8 cellular contexts compared by ENCODE assay signal in the genomic region with DNA sequence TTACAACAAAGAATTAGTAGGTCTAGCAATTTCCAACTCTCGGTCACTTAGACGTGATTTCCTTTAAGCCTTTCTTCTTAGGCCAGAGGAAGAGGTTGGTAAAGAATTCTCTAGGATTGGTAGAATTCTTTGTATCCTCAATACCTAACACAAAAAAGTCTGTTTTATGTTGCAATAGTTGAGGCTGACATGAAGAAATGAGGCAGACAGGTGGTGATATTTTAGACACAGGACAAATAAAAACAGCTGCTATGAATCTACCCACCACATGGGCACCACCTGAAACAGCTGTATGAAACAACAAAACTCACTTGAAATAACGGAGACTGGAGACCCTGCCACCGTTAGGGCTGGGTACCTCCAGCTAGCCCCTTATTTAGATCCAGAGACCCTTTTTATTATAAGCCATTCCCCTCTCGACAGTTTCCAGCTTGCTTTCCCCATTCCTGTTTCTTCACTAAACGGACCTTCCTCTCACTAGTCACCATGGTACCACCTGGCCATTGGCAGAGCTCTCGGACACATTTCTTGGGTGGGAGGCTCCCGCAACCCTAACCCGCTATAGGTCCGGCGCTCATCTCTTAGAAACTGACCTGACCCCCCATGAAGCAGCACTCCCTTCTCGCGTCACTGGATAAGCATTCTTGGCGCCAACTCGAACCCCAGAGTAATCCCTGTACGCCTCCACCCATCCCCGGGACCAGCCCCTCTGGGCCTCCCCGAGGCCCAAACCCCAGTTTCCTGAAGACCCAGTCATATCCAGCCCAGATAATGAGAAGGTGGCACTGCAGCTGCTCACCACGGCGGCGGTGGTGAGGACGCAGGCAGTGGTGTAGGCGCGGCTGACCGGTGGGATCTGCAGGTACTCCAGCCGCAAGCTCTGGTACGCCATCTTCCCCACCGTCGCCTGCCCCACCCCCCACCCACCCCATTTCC. TPM values are rescaled to one million over a fixed set of nuclear protein-coding genes. Genes with fewer than 3 reads are reported as not detected.
A peak's percentile ranks its signal among the peaks of the same experiment; 100 is the strongest.
DNase-seq lines count a peak whose midpoint lies in the region; ATAC-seq and TF ChIP-seq lines count a peak whose summit lies in the region.

A gene (minus strand): TSS at position 909 of the 936 bp plus-strand sequence. CDS start 17 bp downstream, at position 892.

- no peaks in the 10 kb centered on the region for H4K20me1 ChIP-seq in SK-N-SH (ENCODE audit: insufficient read depth)

- no peaks in the 10 kb centered on the region for H3K27me3 ChIP-seq in SK-N-SH (ENCODE audit: insufficient read depth)
- H3K27me3 ChIP-seq in muscle layer of colon (ENCODE audit: control insufficient read depth in 1 of 2, insufficient read depth in 2 of 2, low read length in 2 of 2) = no peaks in the 10 kb centered on the region

- H3K4me1 ChIP-seq in SK-N-SH (ENCODE audit: control insufficient read depth in 1 of 2, insufficient read depth in 2 of 2, low read depth in 1 of 2, low read length in 1 of 2) (peaks cover 15 to 16% of the 10 kb centered on the region in 2 experiments; a peak in 3 of 4 replicates), muscle layer of colon (ENCODE audit: insufficient read depth, low read length) (peaks cover 20% of the 10 kb centered on the region)

- H3K9ac ChIP-seq in SK-N-SH = peak within 1 kb of the TSS; percentile 97
- peak within 1 kb of the TSS; percentile 97 for H3K9ac ChIP-seq in muscle layer of colon (ENCODE audit: low read length)

- peak within 1 kb of the TSS; percentile 79 for H2AFZ ChIP-seq in SK-N-SH (ENCODE audit: low read depth)

- WGBS in SK-N-SH (ENCODE audit: low lambda C conversion rate) = 10% methylated on average over 21 of the region's 29 CpGs

- ATAC-seq in GM18861 (IDR thresholded peaks at IDR 0.05; ENCODE audit: unreplicated experiment) (peak; percentile 26), HG03095 (IDR thresholded peaks at IDR 0.05; ENCODE audit: unreplicated experiment) (peak; percentile 10)

- TF ChIP-seq CTCF in SK-N-SH (IDR thresholded peaks at IDR 0.05) = no peak

- in situ Hi-C loops in ACHN (cut with HindIII; ENCODE audit: low pct_ligation_motif_present, low pct_unique_long_range_greater_than_20kb, low sequenced_read_pairs) = no loop called here
- in situ Hi-C loops in KBM-7 (cut with MboI; ENCODE audit: low pct_unique_long_range_greater_than_20kb, low sequenced_read_pairs) = no loop called here

- peaks cover 85% of the 10 kb centered on the region for H3K79me2 ChIP-seq in SK-N-SH (ENCODE audit: insufficient read depth)

- DNase-seq in ACHN = peak; percentile 55
- no peak for DNase-seq in SK-N-SH
- peak; percentile 65 to 85 for DNase-seq in erythroblast (lab: John Stamatoyannopoulos, UW)
- DNase-seq in KBM-7 = no peak
- DNase-seq in 8988T = no peak

- peak within 1 kb of the TSS; percentile 93 to 99 for H3K4me3 ChIP-seq in SK-N-SH (ENCODE audit: low read depth in 2 of 2, low read length in 1 of 2)
- H3K4me3 ChIP-seq in muscle layer of colon (ENCODE audit: low read depth in 1 of 2, low read length in 2 of 2) = peak within 1 kb of the TSS; percentile 96

- TF ChIP-seq POLR2A in erythroblast (IDR thresholded peaks at IDR 0.05; ENCODE audit: low read length) = no peak

- H3K4me2 ChIP-seq in SK-N-SH = peak within 1 kb of the TSS; percentile 85

- TF ChIP-seq EP300 in SK-N-SH (IDR thresholded peaks at IDR 0.05; ENCODE audit: borderline replicate concordance in 1 of 2, low read depth in 1 of 2, low read length in 1 of 2) = no peak

- peak within 1 kb of the TSS; percentile 98 for H3K27ac ChIP-seq in SK-N-SH (ENCODE audit: low read depth in 2 of 2, low read length in 1 of 2)
- peak within 1 kb of the TSS; percentile 94 for H3K27ac ChIP-seq in muscle layer of colon (ENCODE audit: low read depth, low read length)

- CTCF ChIA-PET in SK-N-SH (lab: Yijun Ruan, JAX) = interaction anchor here (0.7 to 2.1 kb wide), 7 partner anchors 11 to 46 kb away, joined by 3 to 20 read pairs (median 4); a partner anchor contains a TSS

- POLR2A ChIA-PET in SK-N-SH (lab: Yijun Ruan, JAX) = interaction anchor here (1.4 to 5.5 kb wide), 7 partner anchors 10 to 66 kb away, joined by 4 to 46 read pairs (median 8); a partner anchor contains a TSS

- no peak for TF ChIP-seq RAD21 in SK-N-SH (IDR thresholded peaks at IDR 0.05; ENCODE audit: low read length)

- H3K36me3 ChIP-seq in SK-N-SH (replicated peaks in 1 of 2; ENCODE audit: control insufficient read depth in 1 of 2, insufficient read depth in 2 of 2, low read length in 1 of 2) (peaks cover 60 to 61% of the 10 kb centered on the region in 2 experiments), muscle layer of colon (ENCODE audit: insufficient read depth, low read length) (peaks cover 34% of the 10 kb centered on the region)

- H3F3A ChIP-seq in SK-N-SH (replicated peaks; ENCODE audit: insufficient read depth) = peaks cover 9% of the 10 kb centered on the region

- no peaks in the 10 kb centered on the region for H3K9me2 ChIP-seq in SK-N-SH

- no peaks in the 10 kb centered on the region for H3K9me3 ChIP-seq in SK-N-SH
- H3K9me3 ChIP-seq in muscle layer of colon (ENCODE audit: low read length) = no peaks in the 10 kb centered on the region

TF ChIP-seq in SK-N-SH, 30 proteins besides CTCF, POLR2A, EP300 and RAD21 (continues in another document):
- TF ChIP-seq POLR2AphosphoS5 (IDR thresholded peaks at IDR 0.05; ENCODE audit: low read depth, low read length) (peak; percentile 37; the same call in 1 of the 2 replicates), SMC3 (IDR thresholded peaks at IDR 0.05; ENCODE audit: low read depth, low read length) (no peak), GABPA (IDR thresholded peaks at IDR 0.05; ENCODE audit: low read depth) (peak; percentile 63), ELF1 (IDR thresholded peaks at IDR 0.05) (no peak), RFX5 (IDR thresholded peaks at IDR 0.05; ENCODE audit: low read length) (no peak), SIN3A (IDR thresholded peaks at IDR 0.05; ENCODE audit: borderline replicate concordance, low read depth, low read length) (no peak), MXI1 (IDR thresholded peaks at IDR 0.05; ENCODE audit: low read depth, low read length) (0 out of 2 replicates have a peak, but pooled peaks have one; percentile 7), JUND (IDR thresholded peaks at IDR 0.05) (no peak), RCOR1 (IDR thresholded peaks at IDR 0.05; ENCODE audit: low read length) (no peak)
- TF ChIP-seq, protein P1, sequence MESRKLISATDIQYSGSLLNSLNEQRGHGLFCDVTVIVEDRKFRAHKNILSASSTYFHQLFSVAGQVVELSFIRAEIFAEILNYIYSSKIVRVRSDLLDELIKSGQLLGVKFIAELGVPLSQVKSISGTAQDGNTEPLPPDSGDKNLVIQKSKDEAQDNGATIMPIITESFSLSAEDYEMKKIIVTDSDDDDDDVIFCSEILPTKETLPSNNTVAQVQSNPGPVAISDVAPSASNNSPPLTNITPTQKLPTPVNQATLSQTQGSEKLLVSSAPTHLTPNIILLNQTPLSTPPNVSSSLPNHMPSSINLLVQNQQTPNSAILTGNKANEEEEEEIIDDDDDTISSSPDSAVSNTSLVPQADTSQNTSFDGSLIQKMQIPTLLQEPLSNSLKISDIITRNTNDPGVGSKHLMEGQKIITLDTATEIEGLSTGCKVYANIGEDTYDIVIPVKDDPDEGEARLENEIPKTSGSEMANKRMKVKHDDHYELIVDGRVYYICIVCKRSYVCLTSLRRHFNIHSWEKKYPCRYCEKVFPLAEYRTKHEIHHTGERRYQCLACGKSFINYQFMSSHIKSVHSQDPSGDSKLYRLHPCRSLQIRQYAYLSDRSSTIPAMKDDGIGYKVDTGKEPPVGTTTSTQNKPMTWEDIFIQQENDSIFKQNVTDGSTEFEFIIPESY (IDR thresholded peaks at IDR 0.05; ENCODE audit: borderline replicate concordance, low read depth) = no peak
- TF ChIP-seq, protein P2, sequence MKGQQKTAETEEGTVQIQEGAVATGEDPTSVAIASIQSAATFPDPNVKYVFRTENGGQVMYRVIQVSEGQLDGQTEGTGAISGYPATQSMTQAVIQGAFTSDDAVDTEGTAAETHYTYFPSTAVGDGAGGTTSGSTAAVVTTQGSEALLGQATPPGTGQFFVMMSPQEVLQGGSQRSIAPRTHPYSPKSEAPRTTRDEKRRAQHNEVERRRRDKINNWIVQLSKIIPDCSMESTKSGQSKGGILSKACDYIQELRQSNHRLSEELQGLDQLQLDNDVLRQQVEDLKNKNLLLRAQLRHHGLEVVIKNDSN (IDR thresholded peaks at IDR 0.05; ENCODE audit: borderline replicate concordance, low read depth) = no peak
- TF ChIP-seq, protein P3, sequence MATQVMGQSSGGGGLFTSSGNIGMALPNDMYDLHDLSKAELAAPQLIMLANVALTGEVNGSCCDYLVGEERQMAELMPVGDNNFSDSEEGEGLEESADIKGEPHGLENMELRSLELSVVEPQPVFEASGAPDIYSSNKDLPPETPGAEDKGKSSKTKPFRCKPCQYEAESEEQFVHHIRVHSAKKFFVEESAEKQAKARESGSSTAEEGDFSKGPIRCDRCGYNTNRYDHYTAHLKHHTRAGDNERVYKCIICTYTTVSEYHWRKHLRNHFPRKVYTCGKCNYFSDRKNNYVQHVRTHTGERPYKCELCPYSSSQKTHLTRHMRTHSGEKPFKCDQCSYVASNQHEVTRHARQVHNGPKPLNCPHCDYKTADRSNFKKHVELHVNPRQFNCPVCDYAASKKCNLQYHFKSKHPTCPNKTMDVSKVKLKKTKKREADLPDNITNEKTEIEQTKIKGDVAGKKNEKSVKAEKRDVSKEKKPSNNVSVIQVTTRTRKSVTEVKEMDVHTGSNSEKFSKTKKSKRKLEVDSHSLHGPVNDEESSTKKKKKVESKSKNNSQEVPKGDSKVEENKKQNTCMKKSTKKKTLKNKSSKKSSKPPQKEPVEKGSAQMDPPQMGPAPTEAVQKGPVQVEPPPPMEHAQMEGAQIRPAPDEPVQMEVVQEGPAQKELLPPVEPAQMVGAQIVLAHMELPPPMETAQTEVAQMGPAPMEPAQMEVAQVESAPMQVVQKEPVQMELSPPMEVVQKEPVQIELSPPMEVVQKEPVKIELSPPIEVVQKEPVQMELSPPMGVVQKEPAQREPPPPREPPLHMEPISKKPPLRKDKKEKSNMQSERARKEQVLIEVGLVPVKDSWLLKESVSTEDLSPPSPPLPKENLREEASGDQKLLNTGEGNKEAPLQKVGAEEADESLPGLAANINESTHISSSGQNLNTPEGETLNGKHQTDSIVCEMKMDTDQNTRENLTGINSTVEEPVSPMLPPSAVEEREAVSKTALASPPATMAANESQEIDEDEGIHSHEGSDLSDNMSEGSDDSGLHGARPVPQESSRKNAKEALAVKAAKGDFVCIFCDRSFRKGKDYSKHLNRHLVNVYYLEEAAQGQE (IDR thresholded peaks at IDR 0.05; ENCODE audit: low read depth, low read length) = peak; percentile 59; the same call in 1 of the 2 replicates

RNA-seq across cellular contexts. Expression of the gene that starts here (rescaled TPM):
- 42.5 and 58.8 TPM in 2 replicates for polyA plus RNA-seq in SK-N-SH (2012; rRNA removed)
- 50.2 and 50.8 TPM in 2 replicates for polyA plus RNA-seq in SK-N-SH (2012; cell fraction: cytosol; rRNA removed)
- 55.5 and 70.0 TPM in 2 replicates for polyA plus RNA-seq in SK-N-SH (2012; cell fraction: nucleus; rRNA removed)

Comparison
In these comparisons a context has a peak if more than half of its experiments do, and no peak if none do; other contexts are left out.
1. DNase-seq: peak in ACHN (single experiment) and erythroblast (2 of 2); none in SK-N-SH (single experiment), KBM-7 (single experiment) and 8988T (single experiment).